Comparison of ENCODE assay signal across 8 cellular contexts in the genomic region with DNA sequence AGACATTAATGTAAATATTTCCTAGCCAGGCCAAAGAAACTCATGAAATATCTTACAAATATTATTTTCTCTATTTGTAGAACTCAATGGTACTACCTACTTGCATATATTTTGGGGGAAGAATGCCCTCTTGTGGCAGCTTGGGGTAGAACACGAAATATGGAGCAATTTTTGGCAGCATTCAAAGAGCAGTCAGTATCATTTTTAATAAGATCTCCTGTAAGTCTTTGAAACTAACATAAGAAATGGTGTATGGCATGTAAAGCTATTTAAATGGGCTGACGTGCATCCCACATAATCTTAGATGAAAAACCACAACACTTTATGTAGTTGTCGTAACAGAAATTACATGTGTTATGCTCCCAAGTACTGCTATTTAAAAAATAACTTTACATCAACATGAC.
DNase-seq lines count a peak whose midpoint lies in the region; ATAC-seq, FAIRE-seq and TF ChIP-seq lines count a peak whose summit lies in the region.

No MANE protein-coding gene starts in this region.

- H2AK5ac ChIP-seq in H1 (ENCODE audit: low read depth, low read length) = no peak overlapping the region

- H4K91ac ChIP-seq in H1 (replicated peaks; ENCODE audit: insufficient read length, low read length) = no peak overlapping the region

- WGBS in H1 (ENCODE audit: extremely low coverage in 1 of 2, insufficient coverage in 1 of 2, insufficient read length in 1 of 2, insufficient replicate concordance in 2 of 2, low coverage in 1 of 2, low lambda C conversion rate in 2 of 2, missing lambda C conversion rate in 1 of 2), 2 experiments = 27% methylated on average over 3 of the region's 3 CpGs; no CpG with 5 or more reads in 1 of the 2 experiments

- H2BK20ac ChIP-seq in H1 (ENCODE audit: low read length) = no peak overlapping the region

- no peak overlapping the region for H2BK15ac ChIP-seq in H1 (ENCODE audit: low read length)

- TF ChIP-seq CTCF in HEK293 (tag by site-specific recombination; IDR thresholded peaks at IDR 0.05) = peak; percentile 35; the same call in 1 of the 2 replicates
- peak in 2 of 3 experiments; percentile 58 to 61; a peak in 2 of 4 replicates for TF ChIP-seq CTCF in H1 (IDR thresholded peaks at IDR 0.05; ENCODE audit: control extremely low read depth in 1 of 3, insufficient read depth in 1 of 3, low read depth in 1 of 3, low read length in 3 of 3)

- H3K4me3 ChIP-seq in HEK293 (ENCODE audit: low read depth, low read length) = no peak overlapping the region
- H3K4me3 ChIP-seq in H1 (ENCODE audit: extremely low read depth in 1 of 4, insufficient read depth in 2 of 4, low read depth in 3 of 4, low read length in 4 of 4) = no peak overlapping the region

- H3K9ac ChIP-seq in H1 (replicated peaks in 1 of 4; ENCODE audit: extremely low read depth in 1 of 4, low read depth in 3 of 4, low read length in 3 of 4) = no peak overlapping the region

- TF ChIP-seq RAD21 in H1 (IDR thresholded peaks at IDR 0.05 in 1 of 2, conservative IDR thresholded peaks at IDR 0.05 in 1 of 2; ENCODE audit: low read depth in 2 of 2, low read length in 2 of 2) = peak; percentile 76 to 78

- FAIRE-seq in H1 (lab: Jason Lieb, UNC) = peak; percentile 68

- no peaks in the 10 kb centered on the region for H3K23me2 ChIP-seq in H1 (ENCODE audit: low read depth, low read length)

- no peaks in the 10 kb centered on the region for H3K79me1 ChIP-seq in H1 (ENCODE audit: low read depth, low read length)

- H3K27ac ChIP-seq in HEK293 (ENCODE audit: extremely low read depth, low read depth, low read length) = no peak overlapping the region
- H3K27ac ChIP-seq in H1 (ENCODE audit: low read depth, low read length) = no peak overlapping the region

- H3K56ac ChIP-seq in H1 (replicated peaks; ENCODE audit: insufficient read length, low read depth, low read length) = no peak overlapping the region

- H3K4me1 Mint-ChIP-seq in activated CD4-positive, alpha-beta memory T cell treated with anti-CD3 and anti-CD28 coated beads for 36 hours (ENCODE audit: low read depth) = peaks cover 3% of the 10 kb centered on the region
- H3K4me1 Mint-ChIP-seq in natural killer cell treated with Interleukin-12 subunit alpha and Interleukin-12 subunit beta and Interleukin-15 and Interleukin-18, amount 100 ng/mL, for 72 hours (ENCODE audit: low read depth in 2 of 2) = peaks cover 8 to 9% of the 10 kb centered on the region in 2 donors

- peak overlapping the region; percentile 33 for H3K27ac Mint-ChIP-seq in activated CD4-positive, alpha-beta memory T cell treated with anti-CD3 and anti-CD28 coated beads for 36 hours
- H3K27ac Mint-ChIP-seq in natural killer cell treated with Interleukin-12 subunit alpha and Interleukin-12 subunit beta and Interleukin-15 and Interleukin-18, amount 100 ng/mL, for 72 hours = peak overlapping the region in 1 of 2 donors; percentile 37

- no peak overlapping the region for H2BK120ac ChIP-seq in H1 (replicated peaks; ENCODE audit: low read depth, low read length)

- ATAC-seq in natural killer cell treated with Interleukin-12 subunit alpha and Interleukin-12 subunit beta and Interleukin-15 and Interleukin-18, amount 100 ng/mL, for 72 hours = no peak

- H4K5ac ChIP-seq in H1 (ENCODE audit: insufficient read length, low read depth, low read length) = no peak overlapping the region

- H3K27me3 ChIP-seq in H1 (replicated peaks in 1 of 4; ENCODE audit: control insufficient read depth in 3 of 4, extremely low read depth in 1 of 4, insufficient read depth in 3 of 4, low read length in 3 of 4) = no peaks in the 10 kb centered on the region

- no peak overlapping the region for H2BK12ac ChIP-seq in H1 (ENCODE audit: low read depth, low read length)

- POLR2A ChIA-PET in HEK293 (lab: Yijun Ruan, JAX) (no interaction called here), H1 (lab: Charles Lee; ENCODE audit: partially characterized antibody) (no interaction called here)
- POLR2A ChIA-PET in activated CD4-positive, alpha-beta memory T cell treated with anti-CD3 and anti-CD28 coated beads for 36 hours (lab: Charles Lee) = interaction anchor here (0.6 kb wide), 1 partner anchor 230 kb away, joined by 3 read pairs; no protein-coding TSS in a partner anchor

- no peaks in the 10 kb centered on the region for H3K79me2 ChIP-seq in H1 (ENCODE audit: control insufficient read depth in 1 of 2, insufficient read depth in 2 of 2, low read length in 2 of 2)

- DNase-seq in NCI-H1092 treated with DMSO at 0.1 percent for 48 hours (lab: John Stamatoyannopoulos, UW) (peak; percentile 37), NCI-H1092 (lab: John Stamatoyannopoulos, UW) (no peak), NCI-H345 treated with DMSO at 0.1 percent for 48 hours (lab: John Stamatoyannopoulos, UW; ENCODE audit: unreplicated experiment) (peak; percentile 29), H1 (ENCODE audit: low read depth in 1 of 2, low spot score in 2 of 2) (peak; percentile 9 to 68), stromal cell of bone marrow (ENCODE audit: low read depth) (peak; percentile 61)
- peak; percentile 76 for DNase-seq in activated CD4-positive, alpha-beta memory T cell treated with anti-CD3 and anti-CD28 coated beads for 36 hours
- peak; percentile 67 for DNase-seq in natural killer cell treated with Interleukin-12 subunit alpha and Interleukin-12 subunit beta and Interleukin-15 and Interleukin-18, amount 100 ng/mL, for 72 hours (ENCODE audit: low spot score)

- no peak overlapping the region for H3K14ac ChIP-seq in H1 (ENCODE audit: insufficient read length)

- intact Hi-C loops in activated CD4-positive, alpha-beta memory T cell treated with anti-CD3 and anti-CD28 coated beads for 36 hours (cut with micrococcal nuclease) = loop anchor here (1.0 to 2.0 kb wide), 3 partner anchors 128 to 421 kb away; no protein-coding TSS in a partner anchor

- H2AFZ ChIP-seq in H1 (ENCODE audit: low read length) = no peak overlapping the region

- no peaks in the 10 kb centered on the region for H3K9me3 Mint-ChIP-seq in activated CD4-positive, alpha-beta memory T cell treated with anti-CD3 and anti-CD28 coated beads for 36 hours
- H3K9me3 Mint-ChIP-seq in natural killer cell treated with Interleukin-12 subunit alpha and Interleukin-12 subunit beta and Interleukin-15 and Interleukin-18, amount 100 ng/mL, for 72 hours = no peaks in the 10 kb centered on the region

- H3K9me3 ChIP-seq in HEK293 (ENCODE audit: control insufficient read depth, insufficient read depth, low read depth, low read length) = no peaks in the 10 kb centered on the region
- no peaks in the 10 kb centered on the region for H3K9me3 ChIP-seq in H1 (ENCODE audit: insufficient read depth in 2 of 2, low read depth in 1 of 2, low read length in 1 of 2)

- H3K4ac ChIP-seq in H1 (replicated peaks; ENCODE audit: insufficient read length, low read depth, low read length) = no peak overlapping the region

- H3K4me3 Mint-ChIP-seq in activated CD4-positive, alpha-beta memory T cell treated with anti-CD3 and anti-CD28 coated beads for 36 hours = no peak overlapping the region
- H3K4me3 Mint-ChIP-seq in natural killer cell treated with Interleukin-12 subunit alpha and Interleukin-12 subunit beta and Interleukin-15 and Interleukin-18, amount 100 ng/mL, for 72 hours = no peak overlapping the region

- H3K36me3 Mint-ChIP-seq in activated CD4-positive, alpha-beta memory T cell treated with anti-CD3 and anti-CD28 coated beads for 36 hours = peaks cover 35% of the 10 kb centered on the region
- peaks cover 33% of the 10 kb centered on the region for H3K36me3 Mint-ChIP-seq in natural killer cell treated with Interleukin-12 subunit alpha and Interleukin-12 subunit beta and Interleukin-15 and Interleukin-18, amount 100 ng/mL, for 72 hours

- H3K4me2 ChIP-seq in H1 (ENCODE audit: insufficient read depth in 1 of 2, low read depth in 2 of 2, low read length in 2 of 2) = no peak overlapping the region

- no peaks in the 10 kb centered on the region for H3K36me3 ChIP-seq in HEK293 (ENCODE audit: control insufficient read depth in 2 of 2, insufficient read depth in 1 of 2, low read length in 2 of 2)
- H3K36me3 ChIP-seq in H1 (ENCODE audit: control insufficient read depth in 2 of 4, insufficient read depth in 4 of 4, low read length in 3 of 4) = no peaks in the 10 kb centered on the region

- H2BK5ac ChIP-seq in H1 (ENCODE audit: low read depth, low read length) = no peak overlapping the region

- H3K18ac ChIP-seq in H1 (ENCODE audit: extremely low read depth, low read length) = no peak overlapping the region

- CTCF ChIA-PET in HEK293 (lab: Yijun Ruan, JAX) (interaction anchor here (0.6 to 4.3 kb wide), 16 partner anchors 10 to 808 kb away, joined by 3 to 16 read pairs (median 4); no protein-coding TSS in a partner anchor), H1 (lab: Charles Lee; ENCODE audit: partially characterized antibody) (interaction anchor here (1.0 to 3.4 kb wide), 13 partner anchors 8 to 423 kb away, joined by 3 to 13 read pairs (median 6); no protein-coding TSS in a partner anchor)
- CTCF ChIA-PET in activated CD4-positive, alpha-beta memory T cell treated with anti-CD3 and anti-CD28 coated beads for 36 hours (lab: Charles Lee) = interaction anchor here (0.7 to 3.4 kb wide), 10 partner anchors 11 to 882 kb away, joined by 3 to 20 read pairs (median 3); no protein-coding TSS in a partner anchor

- no peaks in the 10 kb centered on the region for H3K4me1 ChIP-seq in HEK293 (ENCODE audit: control insufficient read depth, insufficient read depth, low read length)
- no peaks in the 10 kb centered on the region for H3K4me1 ChIP-seq in H1 (replicated peaks in 1 of 4; ENCODE audit: control insufficient read depth in 3 of 4, insufficient read depth in 4 of 4, low read length in 3 of 4)

- H3K23ac ChIP-seq in H1 (ENCODE audit: insufficient read length) = no peak overlapping the region

- H4K20me1 ChIP-seq in H1 (replicated peaks in 1 of 2; ENCODE audit: control insufficient read depth in 1 of 2, insufficient read depth in 2 of 2, low read length in 2 of 2) = no peaks in the 10 kb centered on the region

- H4K8ac ChIP-seq in H1 (ENCODE audit: extremely low read depth, insufficient read depth, low read length) = no peak overlapping the region

- H3K27me3 Mint-ChIP-seq in activated CD4-positive, alpha-beta memory T cell treated with anti-CD3 and anti-CD28 coated beads for 36 hours = no peaks in the 10 kb centered on the region
- no peaks in the 10 kb centered on the region for H3K27me3 Mint-ChIP-seq in natural killer cell treated with Interleukin-12 subunit alpha and Interleukin-12 subunit beta and Interleukin-15 and Interleukin-18, amount 100 ng/mL, for 72 hours

- TF ChIP-seq EP300 in H1 (IDR thresholded peaks at IDR 0.05; ENCODE audit: borderline replicate concordance in 1 of 2, low read depth in 2 of 2, low read length in 2 of 2) = no peak

- no peak for TF ChIP-seq POLR2A in H1 (IDR thresholded peaks at IDR 0.05; ENCODE audit: control extremely low read depth in 1 of 2, low read depth in 2 of 2, low read length in 2 of 2)

TF ChIP-seq in HEK293, 187 proteins besides CTCF, POLR2A, EP300 and RAD21 (continues in another document):
- TF ChIP-seq SALL2 (tag by site-specific recombination; IDR thresholded peaks at IDR 0.05; ENCODE audit: borderline replicate concordance) (no peak), ZNF776 (tag by site-specific recombination; IDR thresholded peaks at IDR 0.05; ENCODE audit: borderline replicate concordance) (no peak)

TF ChIP-seq in H1, 55 proteins besides CTCF, POLR2A, EP300 and RAD21 (continues in another document):
- TF ChIP-seq NRF1 (IDR thresholded peaks at IDR 0.05; ENCODE audit: low read depth, low read length) = no peak
